8 cellular contexts compared by ENCODE assay signal in genomic region chr12:26126340-26127284, GRCh38. TPM values are rescaled to one million over a fixed set of nuclear protein-coding genes. Genes with fewer than 3 reads are reported as not detected.
DNase-seq lines count a peak whose midpoint lies in the region; ATAC-seq, FAIRE-seq and TF ChIP-seq lines count a peak whose summit lies in the region.

No MANE protein-coding gene starts in this region.

- intact Hi-C loops in activated B cell treated with CpG ODN at 0.5 μM for 24 hours (cut with micrococcal nuclease), result loop anchor here (1.0 to 5.0 kb wide), 5 partner anchors 30 to 886 kb away; partner anchors contain the start of genes SSPN and TM7SF3
- intact Hi-C loops in endothelial cell of umbilical vein (cut with micrococcal nuclease), result loop anchor here (1.0 to 10.0 kb wide), 2 partner anchors 27 to 398 kb away; no protein-coding TSS in a partner anchor

- H3K9me3 ChIP-seq in endothelial cell of umbilical vein (replicated peaks; ENCODE audit: control insufficient read depth, insufficient read depth, low read length), result no peaks in the 10 kb centered on the region

- CTCF ChIA-PET in activated B cell treated with CpG ODN at 0.5 μM for 24 hours (lab: Charles Lee), result interaction anchor here (1.2 to 8.5 kb wide), 4 partner anchors 27 to 399 kb away, joined by 4 to 74 read pairs (median 6); no protein-coding TSS in a partner anchor
- CTCF ChIA-PET in endothelial cell of umbilical vein (lab: Charles Lee), result interaction anchor here (0.9 to 2.2 kb wide), 2 partner anchors 8 to 27 kb away, joined by 3 to 12 read pairs; no protein-coding TSS in a partner anchor

- ATAC-seq in activated B cell treated with CpG ODN at 0.5 μM for 24 hours (ENCODE audit: low read depth), result peak; percentile 45
- ATAC-seq in stimulated activated naive CD8-positive, alpha-beta T cell treated with anti-CD3 and anti-CD28 coated beads, Interleukin-15, amount 100 ng/mL, for 72 hours, result peak; percentile 53

- H3K36me3 Mint-ChIP-seq in activated B cell treated with CpG ODN at 0.5 μM for 24 hours (ENCODE audit: low read depth), result peaks cover 15% of the 10 kb centered on the region

- peaks cover 35 to 60% of the 10 kb centered on the region in 2 experiments for H3K27me3 ChIP-seq in endothelial cell of umbilical vein (ENCODE audit: control insufficient read depth in 2 of 2, insufficient read depth in 2 of 2, low read length in 2 of 2)

- peak overlapping the region; percentile 60 for H2AFZ ChIP-seq in endothelial cell of umbilical vein (ENCODE audit: low read depth, low read length)

- H3K4me1 Mint-ChIP-seq in activated B cell treated with CpG ODN at 0.5 μM for 24 hours, result peaks cover 63% of the 10 kb centered on the region
- peaks cover 36% of the 10 kb centered on the region for H3K4me1 Mint-ChIP-seq in stimulated activated naive CD8-positive, alpha-beta T cell treated with anti-CD3 and anti-CD28 coated beads, Interleukin-15, amount 100 ng/mL, for 72 hours

- H3K27ac Mint-ChIP-seq in activated B cell treated with CpG ODN at 0.5 μM for 24 hours, result peak overlapping the region; percentile 96
- H3K27ac Mint-ChIP-seq in stimulated activated naive CD8-positive, alpha-beta T cell treated with anti-CD3 and anti-CD28 coated beads, Interleukin-15, amount 100 ng/mL, for 72 hours, result no peak overlapping the region

- H3K4me1 ChIP-seq in endothelial cell of umbilical vein (ENCODE audit: control insufficient read depth, extremely low read depth, insufficient read depth, low read length), result peaks cover 23% of the 10 kb centered on the region

- H3K4me3 Mint-ChIP-seq in activated B cell treated with CpG ODN at 0.5 μM for 24 hours, result peak overlapping the region; percentile 96
- H3K4me3 Mint-ChIP-seq in stimulated activated naive CD8-positive, alpha-beta T cell treated with anti-CD3 and anti-CD28 coated beads, Interleukin-15, amount 100 ng/mL, for 72 hours, result peak overlapping the region; percentile 87 to 93

- H3K27ac ChIP-seq in endothelial cell of umbilical vein (ENCODE audit: insufficient read depth, low read depth, low read length), result no peak overlapping the region

- no peaks in the 10 kb centered on the region for H3K36me3 ChIP-seq in endothelial cell of umbilical vein (ENCODE audit: control insufficient read depth in 2 of 2, extremely low read depth in 1 of 2, insufficient read depth in 2 of 2, low read length in 2 of 2)

- H3K9me3 Mint-ChIP-seq in activated B cell treated with CpG ODN at 0.5 μM for 24 hours, result no peaks in the 10 kb centered on the region
- no peaks in the 10 kb centered on the region for H3K9me3 Mint-ChIP-seq in stimulated activated naive CD8-positive, alpha-beta T cell treated with anti-CD3 and anti-CD28 coated beads, Interleukin-15, amount 100 ng/mL, for 72 hours

- no peaks in the 10 kb centered on the region for H3K9me1 ChIP-seq in endothelial cell of umbilical vein (replicated peaks; ENCODE audit: control insufficient read depth, extremely low read depth, insufficient read depth, low read length)

- peak overlapping the region; percentile 39 to 64 (median 49) for H3K4me3 ChIP-seq in endothelial cell of umbilical vein (replicated peaks in 1 of 3; ENCODE audit: insufficient read depth in 1 of 3, low read depth in 1 of 3, low read length in 3 of 3)

- no peak for TF ChIP-seq CTCF in activated B cell treated with CpG ODN at 0.5 μM for 24 hours (IDR thresholded peaks at IDR 0.05)
- TF ChIP-seq CTCF in endothelial cell of umbilical vein (IDR thresholded peaks at IDR 0.05; ENCODE audit: extremely low read depth in 1 of 2, insufficient read depth in 1 of 2, low read depth in 1 of 2, low read length in 2 of 2), result no peak

- DNase-seq in NCI-H2227 (lab: John Stamatoyannopoulos, UW; ENCODE audit: unreplicated experiment) (peak; percentile 62), NCI-H2227 treated with DMSO at 0.1 percent for 48 hours (lab: John Stamatoyannopoulos, UW) (no peak), HCEC 1CT (peak; percentile 87), NAMALWA (ENCODE audit: low spot score) (peak; percentile 68), activated B cell treated with CpG ODN at 0.5 μM for 24 hours (peak; percentile 71), endothelial cell of umbilical vein (ENCODE audit: low read depth, low spot score) (peak; percentile 64), medulla oblongata (ENCODE audit: extremely low spot score) (peak; percentile 90)
- peak; percentile 37 to 40 for DNase-seq in stimulated activated naive CD8-positive, alpha-beta T cell treated with anti-CD3 and anti-CD28 coated beads, Interleukin-15, amount 100 ng/mL, for 72 hours

- H3K4me2 ChIP-seq in endothelial cell of umbilical vein (ENCODE audit: insufficient read depth, low read length), result peak overlapping the region; percentile 95

- dilution Hi-C loops in endothelial cell of umbilical vein (cut with MboI; ENCODE audit: extremely low pct_ligation_motif_present, low sequenced_read_pairs), result no loop called here

- H3K27me3 Mint-ChIP-seq in activated B cell treated with CpG ODN at 0.5 μM for 24 hours, result no peaks in the 10 kb centered on the region
- H3K27me3 Mint-ChIP-seq in stimulated activated naive CD8-positive, alpha-beta T cell treated with anti-CD3 and anti-CD28 coated beads, Interleukin-15, amount 100 ng/mL, for 72 hours, result peaks cover 97% of the 10 kb centered on the region

- no peaks in the 10 kb centered on the region for H3K79me2 ChIP-seq in endothelial cell of umbilical vein (ENCODE audit: control insufficient read depth, insufficient read depth, low read length)

- POLR2A ChIA-PET in activated B cell treated with CpG ODN at 0.5 μM for 24 hours (lab: Charles Lee), result interaction anchor here (0.6 to 9.3 kb wide), 9 partner anchors 9 to 151 kb away, joined by 3 to 189 read pairs (median 8); partner anchors contain the start of gene SSPN
- POLR2A ChIA-PET in endothelial cell of umbilical vein (lab: Charles Lee), result no interaction called here

- TF ChIP-seq POLR2A in endothelial cell of umbilical vein (IDR thresholded peaks at IDR 0.05; ENCODE audit: low read depth, low read length), result no peak

- H4K20me1 ChIP-seq in endothelial cell of umbilical vein (replicated peaks; ENCODE audit: control insufficient read depth, extremely low read depth, insufficient read depth, low read length), result no peaks in the 10 kb centered on the region

- peak overlapping the region; percentile 21 for H3K9ac ChIP-seq in endothelial cell of umbilical vein (replicated peaks; ENCODE audit: extremely low read depth, insufficient read depth, low read length)

- FAIRE-seq in endothelial cell of umbilical vein (lab: Jason Lieb, UNC), result peak; percentile 79

- BruUV-seq in endothelial cell of umbilical vein (replicated peaks; lab: Mats Ljungman, UMichigan), result no TSS peak

TF ChIP-seq in endothelial cell of umbilical vein, 7 proteins besides CTCF, POLR2A, EP300 and RAD21:
- TF ChIP-seq GATA2 (IDR thresholded peaks at IDR 0.05; ENCODE audit: insufficient read depth, insufficient read length, low read depth, low read length), result no peak
- peak; percentile 33 for TF ChIP-seq EZH2 (IDR thresholded peaks at IDR 0.05; ENCODE audit: borderline replicate concordance, low read depth, low read length, severe bottlenecking)
- peak; percentile 61 for TF ChIP-seq MAX (IDR thresholded peaks at IDR 0.05; ENCODE audit: insufficient read depth, insufficient read length)
- no peak for TF ChIP-seq JUN (IDR thresholded peaks at IDR 0.05; ENCODE audit: borderline replicate concordance, insufficient read depth, insufficient read length, low read depth)
- no peak for TF ChIP-seq POLR2AphosphoS5 (IDR thresholded peaks at IDR 0.05; ENCODE audit: insufficient read depth, low read depth, low read length)
- no peak for TF ChIP-seq FOS (IDR thresholded peaks at IDR 0.05; ENCODE audit: borderline replicate concordance, insufficient read depth, low read length)

RNA-seq across cellular contexts. Expression of gene BHLHE41, which starts 1.8 kb away (rescaled TPM):
- 34.5 and 40.5 TPM in 2 replicates for total RNA-seq in activated B cell treated with CpG ODN at 0.5 μM for 24 hours
- 0.07 and 0.24 TPM in 2 replicates for total RNA-seq in endothelial cell of umbilical vein
- polyA plus RNA-seq in endothelial cell of umbilical vein, result 0.03 and 0.12 TPM in 2 replicates
- polyA plus RNA-seq in endothelial cell of umbilical vein (2011; cell fraction: cytosol; rRNA removed), result 0.04 and 0.06 TPM in 2 replicates
- 0.04 TPM in 1 of 2 replicates, not detected in the other for polyA plus RNA-seq in endothelial cell of umbilical vein (2011; cell fraction: nucleus; rRNA removed)
- polyA plus RNA-seq in endothelial cell of umbilical vein (2012), result 0.59 and 0.85 TPM in 2 replicates
- not detected in 2 replicates for polyA minus RNA-seq in endothelial cell of umbilical vein
- polyA minus RNA-seq in endothelial cell of umbilical vein (2011; cell fraction: cytosol; rRNA and poly(A)+ RNA removed), result not detected
- not detected in 2 replicates for polyA minus RNA-seq in endothelial cell of umbilical vein (2011; cell fraction: nucleus; rRNA and poly(A)+ RNA removed)

Comparison
In these comparisons a context has a peak if more than half of its experiments do, and no peak if none do; other contexts are left out.
1. RNA of gene BHLHE41, which starts 1.8 kb away (total RNA-seq): 34.5 to 40.5 TPM in activated B cell treated with CpG ODN at 0.5 μM for 24 hours; 0.07 to 0.24 TPM in endothelial cell of umbilical vein; every median in the first group is over 10 times any median in the second.